In genomic region chr10:336247-336646, GRCh38 we compare ENCODE assay signal across 22 cellular contexts.
"Had no signal": no experiment of that assay in that cellular context is flagged by ENCODE, and none has a peak within 500 bp of the region (broad histone marks: within the 10 kb centered on the region; RNA-seq: fewer than 3 reads in every experiment).

No MANE protein-coding gene starts in this region.

- FAIRE-seq: astrocyte had no signal

- H2AFZ ChIP-seq: hepatocyte had no signal

- H3K27me3 Mint-ChIP-seq: activated CD8-positive, alpha-beta memory T cell treated with anti-CD3 and anti-CD28 coated beads, Interleukin-2, amount 10 ng/mL, durations not matched to agents 7 days and 5 days; activated naive CD8-positive, alpha-beta T cell treated with anti-CD3 and anti-CD28 coated beads, Interleukin-2, amount 50 U/mL, for 24 hours had no signal

- H3K27me3 ChIP-seq: esophagus muscularis mucosa, hepatocyte, transverse colon had no signal

- H3K9me3 ChIP-seq: esophagus muscularis mucosa, left ventricle myocardium inferior, prostate gland, transverse colon had no signal

- H3K79me2 ChIP-seq: hepatocyte had no signal

- ATAC-seq: activated CD8-positive, alpha-beta memory T cell treated with anti-CD3 and anti-CD28 coated beads, Interleukin-2, amount 10 ng/mL, durations not matched to agents 7 days and 5 days; activated naive CD8-positive, alpha-beta T cell treated with anti-CD3 and anti-CD28 coated beads, Interleukin-2, amount 50 U/mL, for 24 hours; activated T-cell treated with anti-CD3 and anti-CD28 coated beads, Interleukin-2, amount 50 U/mL, for 4 hours; right cardiac atrium; SK-N-SH treated with all-trans-retinoic acid at 6 μM for 48 hours had no signal

- H3K4me3 Mint-ChIP-seq: activated CD8-positive, alpha-beta memory T cell treated with anti-CD3 and anti-CD28 coated beads, Interleukin-2, amount 10 ng/mL, durations not matched to agents 7 days and 5 days; activated naive CD8-positive, alpha-beta T cell treated with anti-CD3 and anti-CD28 coated beads, Interleukin-2, amount 50 U/mL, for 24 hours; activated T-cell treated with anti-CD3 and anti-CD28 coated beads, Interleukin-2, amount 50 U/mL, for 4 hours had no signal

- H3K4me3 ChIP-seq: esophagus muscularis mucosa, hepatocyte, left ventricle myocardium inferior, prostate gland, skin epidermis, transverse colon had no signal

- H3K9me3 Mint-ChIP-seq: activated naive CD8-positive, alpha-beta T cell treated with anti-CD3 and anti-CD28 coated beads, Interleukin-2, amount 50 U/mL, for 24 hours; activated T-cell treated with anti-CD3 and anti-CD28 coated beads, Interleukin-2, amount 50 U/mL, for 4 hours had no signal

- H3K27ac Mint-ChIP-seq: activated CD8-positive, alpha-beta memory T cell treated with anti-CD3 and anti-CD28 coated beads, Interleukin-2, amount 10 ng/mL, durations not matched to agents 7 days and 5 days; activated naive CD8-positive, alpha-beta T cell treated with anti-CD3 and anti-CD28 coated beads, Interleukin-2, amount 50 U/mL, for 24 hours had no signal

- H3K4me2 ChIP-seq: hepatocyte had no signal

- H3K27ac ChIP-seq: esophagus muscularis mucosa, hepatocyte, left ventricle myocardium inferior, prostate gland, skin epidermis, transverse colon, WERI-Rb-1 had no signal

- DNase-seq: activated CD4-positive, alpha-beta T cell treated with anti-CD3 and anti-CD28 coated beads, Interleukin-2, amount 50 U/mL, for 48 hours; activated CD8-positive, alpha-beta memory T cell treated with anti-CD3 and anti-CD28 coated beads, Interleukin-2, amount 10 ng/mL, durations not matched to agents 7 days and 5 days; activated gamma-delta T cell treated with Interleukin-2 at 50 U/mL for 16 hours; activated naive CD8-positive, alpha-beta T cell treated with anti-CD3 and anti-CD28 coated beads, Interleukin-2, amount 50 U/mL, for 24 hours; activated T-cell treated with anti-CD3 and anti-CD28 coated beads, Interleukin-2, amount 50 U/mL, for 4 hours; islet precursor cell; left ventricle myocardium inferior; mesendoderm; right cardiac atrium; stimulated activated CD4-positive, alpha-beta T cell treated with anti-CD3 and anti-CD28 coated beads, Interleukin-15, amount 100 ng/mL, for 24 hours; stimulated activated CD4-positive, alpha-beta T cell treated with anti-CD3 and anti-CD28 coated beads, Interleukin-4, amount 100 ng/mL, for 1 hour; stimulated activated naive CD4-positive, alpha-beta T cell treated with Interleukin-2 at 50 U/mL for 16 hours; substantia nigra; T-helper 1 cell; transverse colon; WERI-Rb-1 had no signal

- H3K4me1 ChIP-seq: left ventricle myocardium inferior, prostate gland, transverse colon had no signal

- H3K36me3 ChIP-seq: prostate gland, WERI-Rb-1 had no signal
